11 cellular contexts compared by ENCODE assay signal in genomic region chr12:95671265-95671664, GRCh38.
"Had no signal": no experiment of that assay in that cellular context is flagged by ENCODE, and none has a peak within 500 bp of the region (broad histone marks: within the 10 kb centered on the region; RNA-seq: fewer than 3 reads in every experiment).

No MANE protein-coding gene starts in this region.

- DNase-seq: GM23248, GOT3, H7, HFFc6, IMR-90, KG1 had no signal

- H3K4me3 ChIP-seq: GM23248, HAP-1, K562 had no signal

- H2AFZ ChIP-seq: GM23248 had no signal

- H3K36me3 ChIP-seq: HAP-1 had no signal

- ATAC-seq: HCT116, HepG2, K562 had no signal

- H3K27ac Mint-ChIP-seq: HFFc6 had no signal

- H3K4me3 Mint-ChIP-seq: HFFc6 had no signal

- H3K27ac ChIP-seq: GM23248, HL-60 had no signal

- H3K9me3 ChIP-seq: HAP-1 had no signal

- H3K9me3 Mint-ChIP-seq: HFFc6 had no signal

- H3K9ac ChIP-seq: GM23248 had no signal
